In genomic region chr7:8214162-8214897, GRCh38 we compare ENCODE assay signal across 7 cellular contexts. TPM values are rescaled to one million over a fixed set of nuclear protein-coding genes. Genes with fewer than 3 reads are reported as not detected.
DNase-seq lines count a peak whose midpoint lies in the region; ATAC-seq and TF ChIP-seq lines count a peak whose summit lies in the region.

No MANE protein-coding gene starts in this region.

- H3K9me3 ChIP-seq in HEK293 (ENCODE audit: control insufficient read depth, insufficient read depth, low read depth, low read length), result no peaks in the 10 kb centered on the region
- no peaks in the 10 kb centered on the region for H3K9me3 ChIP-seq in esophagus muscularis mucosa
- no peaks in the 10 kb centered on the region for H3K9me3 ChIP-seq in Peyer's patch

- TF ChIP-seq CTCF in HEK293 (tag by site-specific recombination; IDR thresholded peaks at IDR 0.05) (no peak), esophagus muscularis mucosa (IDR thresholded peaks at IDR 0.05) (no peak), Peyer's patch (IDR thresholded peaks at IDR 0.05) (no peak)

- ATAC-seq in sciatic nerve (peak; percentile 11), GM19324 (IDR thresholded peaks at IDR 0.05; ENCODE audit: low FRiP score, unreplicated experiment) (no peak)

- POLR2A ChIA-PET in HEK293 (lab: Yijun Ruan, JAX), result no interaction called here

- TF ChIP-seq EP300 in esophagus muscularis mucosa (IDR thresholded peaks at IDR 0.05), result no peak

- no peak overlapping the region for H3K27ac ChIP-seq in HEK293 (ENCODE audit: extremely low read depth, low read depth, low read length)
- peak overlapping the region in 3 of 4 donors; percentile 26 to 45 (median 36) for H3K27ac ChIP-seq in esophagus muscularis mucosa (replicated peaks in 1 of 4)
- peak overlapping the region in 1 of 4 donors; percentile 25 for H3K27ac ChIP-seq in Peyer's patch

- H3K36me3 ChIP-seq in HEK293 (ENCODE audit: control insufficient read depth in 2 of 2, insufficient read depth in 1 of 2, low read length in 2 of 2), result no peaks in the 10 kb centered on the region
- peaks cover 0 to 32% (median 0%) of the 10 kb centered on the region in 4 donors for H3K36me3 ChIP-seq in esophagus muscularis mucosa
- no peaks in the 10 kb centered on the region for H3K36me3 ChIP-seq in Peyer's patch

- intact Hi-C loops in esophagus muscularis mucosa (cut with DNase I), result loop anchor here (10.0 kb wide), 1 partner anchor 1110 kb away; no protein-coding TSS in a partner anchor
- intact Hi-C loops in sciatic nerve (cut with DNase I), result no loop called here

- H3K4me3 ChIP-seq in HEK293 (ENCODE audit: low read depth, low read length), result no peak overlapping the region
- no peak overlapping the region for H3K4me3 ChIP-seq in esophagus muscularis mucosa
- H3K4me3 ChIP-seq in Peyer's patch, result no peak overlapping the region

- 37% methylated on average over 9 of the region's 9 CpGs for WGBS in esophagus muscularis mucosa

- DNase-seq in NCI-H2227 treated with DMSO at 0.1 percent for 48 hours (lab: John Stamatoyannopoulos, UW) (peak; percentile 86), esophagus muscularis mucosa (ENCODE audit: extremely low spot score) (no peak), sciatic nerve (ENCODE audit: low spot score) (no peak), HUDEP-2 (lab: John Stamatoyannopoulos, UW; ENCODE audit: unreplicated experiment in 76 of 76) (no peak), Peyer's patch (no peak)

- TF ChIP-seq POLR2A in esophagus muscularis mucosa (IDR thresholded peaks at IDR 0.05; ENCODE audit: low read depth) (no peak), Peyer's patch (IDR thresholded peaks at IDR 0.05) (no peak)

- H3K4me1 ChIP-seq in HEK293 (ENCODE audit: control insufficient read depth, insufficient read depth, low read length) (no peaks in the 10 kb centered on the region), esophagus muscularis mucosa (peaks cover 13 to 25% (median 20%) of the 10 kb centered on the region in 4 donors), Peyer's patch (no peaks in the 10 kb centered on the region)

- CTCF ChIA-PET in HEK293 (lab: Yijun Ruan, JAX), result interaction anchor here (0.6 to 3.3 kb wide), 8 partner anchors 9 to 1698 kb away, joined by 3 to 13 read pairs (median 3); no protein-coding TSS in a partner anchor

- H3K27me3 ChIP-seq in esophagus muscularis mucosa (no peaks in the 10 kb centered on the region), Peyer's patch (no peaks in the 10 kb centered on the region)

TF ChIP-seq in HEK293, 187 proteins besides CTCF, POLR2A, EP300 and RAD21 (continues in another document):
- no peak for TF ChIP-seq ZBTB49 (tag by site-specific recombination; IDR thresholded peaks at IDR 0.05; ENCODE audit: low read depth)
- TF ChIP-seq PRDM4 (tag by site-specific recombination; IDR thresholded peaks at IDR 0.05), result no peak
- TF ChIP-seq ZNF555 (tag by site-specific recombination; conservative IDR thresholded peaks at IDR 0.05), result no peak
- peak; percentile 26 for TF ChIP-seq ZIC2 (tag by site-specific recombination; IDR thresholded peaks at IDR 0.05)
- TF ChIP-seq SP7 (tag by site-specific recombination; IDR thresholded peaks at IDR 0.05), result peak; percentile 50
- peak; percentile 55 for TF ChIP-seq OSR2 (tag by site-specific recombination; IDR thresholded peaks at IDR 0.05)
- no peak for TF ChIP-seq HIC1 (tag by site-specific recombination; IDR thresholded peaks at IDR 0.05)
- no peak for TF ChIP-seq ZNF416 (tag by site-specific recombination; IDR thresholded peaks at IDR 0.05)
- no peak for TF ChIP-seq ZNF211 (tag by site-specific recombination; IDR thresholded peaks at IDR 0.05; ENCODE audit: low read depth)
- TF ChIP-seq ZNF624 (tag by site-specific recombination; IDR thresholded peaks at IDR 0.05), result no peak
- TF ChIP-seq ZNF398 (tag by site-specific recombination; IDR thresholded peaks at IDR 0.05), result no peak
- no peak for TF ChIP-seq ZNF23 (tag by site-specific recombination; IDR thresholded peaks at IDR 0.05; ENCODE audit: borderline replicate concordance)
- TF ChIP-seq ZSCAN4 (tag by site-specific recombination; IDR thresholded peaks at IDR 0.05), result no peak
- no peak for TF ChIP-seq ZNF423 (tag by site-specific recombination; IDR thresholded peaks at IDR 0.05)

RNA-seq across cellular contexts. Expression of gene ICA1, which starts 47.6 kb away (rescaled TPM):
- total RNA-seq in esophagus muscularis mucosa, result 1 to 10 TPM; 4.1 to 7.4 (median 5.8) TPM
- total RNA-seq in sciatic nerve, result 27.0 TPM
- total RNA-seq in Peyer's patch, result 10 to 100 TPM; 37.0 to 79.9 (median 52.4) TPM
